Comparison of ENCODE assay signal across 8 cellular contexts in genomic region chrX:150547511-150548115, GRCh38.
A peak's percentile ranks its signal among the peaks of the same experiment; 100 is the strongest.
DNase-seq lines count a peak whose midpoint lies in the region; ATAC-seq and TF ChIP-seq lines count a peak whose summit lies in the region.

No MANE protein-coding gene starts in this region.

- no peaks in the 10 kb centered on the region; the same call in 1 of the 2 replicates for H3K27me3 ChIP-seq in GM06990 (replicated peaks; ENCODE audit: control insufficient read depth, insufficient read depth, low read length)

- ATAC-seq in GM21723 (IDR thresholded peaks at IDR 0.05; ENCODE audit: unreplicated experiment): peak; percentile 69

- DNase-seq in GM06990 (ENCODE audit: extremely low read depth, insufficient read length) (peak; percentile 63), NCI-H1105 treated with DMSO at 0.1 percent for 48 hours (lab: John Stamatoyannopoulos, UW) (peak; percentile 58), astrocyte of the spinal cord (ENCODE audit: low read depth, low spot score) (peak; percentile 37), hippocampal formation (lab: John Stamatoyannopoulos, UW) (peak; percentile 60 to 61), putamen (ENCODE audit: low spot score) (peak; percentile 65), NCI-H2196 (lab: John Stamatoyannopoulos, UW; ENCODE audit: unreplicated experiment) (no peak), SHP77 (lab: John Stamatoyannopoulos, UW) (no peak)

- TF ChIP-seq CTCF in GM06990 (IDR thresholded peaks at IDR 0.05; ENCODE audit: insufficient read depth, low read length, poor library complexity, severe bottlenecking): no peak
- no peak for TF ChIP-seq CTCF in astrocyte of the spinal cord (IDR thresholded peaks at IDR 0.05; ENCODE audit: low read depth, low read length)

- H3K4me3 ChIP-seq in GM06990 (replicated peaks; ENCODE audit: low read depth, low read length) (peak overlapping the region; percentile 19), astrocyte of the spinal cord (ENCODE audit: low read depth, low read length) (peak overlapping the region; percentile 18)

- in situ Hi-C loops in astrocyte of the spinal cord (cut with HindIII; ENCODE audit: low sequenced_read_pairs): no loop called here

- H3K36me3 ChIP-seq in GM06990 (ENCODE audit: control insufficient read depth, insufficient read depth, low read length): no peaks in the 10 kb centered on the region

Comparison
In these comparisons a context has a peak if more than half of its experiments do, and no peak if none do; other contexts are left out.
1. DNase-seq: peak in GM06990 (single experiment), NCI-H1105 treated with DMSO at 0.1 percent for 48 hours (single experiment), astrocyte of the spinal cord (single experiment), hippocampal formation (2 of 2) and putamen (single experiment); none in NCI-H2196 (single experiment) and SHP77 (0 of 2).